Comparison of ENCODE assay signal across 8 cellular contexts in the genomic region with DNA sequence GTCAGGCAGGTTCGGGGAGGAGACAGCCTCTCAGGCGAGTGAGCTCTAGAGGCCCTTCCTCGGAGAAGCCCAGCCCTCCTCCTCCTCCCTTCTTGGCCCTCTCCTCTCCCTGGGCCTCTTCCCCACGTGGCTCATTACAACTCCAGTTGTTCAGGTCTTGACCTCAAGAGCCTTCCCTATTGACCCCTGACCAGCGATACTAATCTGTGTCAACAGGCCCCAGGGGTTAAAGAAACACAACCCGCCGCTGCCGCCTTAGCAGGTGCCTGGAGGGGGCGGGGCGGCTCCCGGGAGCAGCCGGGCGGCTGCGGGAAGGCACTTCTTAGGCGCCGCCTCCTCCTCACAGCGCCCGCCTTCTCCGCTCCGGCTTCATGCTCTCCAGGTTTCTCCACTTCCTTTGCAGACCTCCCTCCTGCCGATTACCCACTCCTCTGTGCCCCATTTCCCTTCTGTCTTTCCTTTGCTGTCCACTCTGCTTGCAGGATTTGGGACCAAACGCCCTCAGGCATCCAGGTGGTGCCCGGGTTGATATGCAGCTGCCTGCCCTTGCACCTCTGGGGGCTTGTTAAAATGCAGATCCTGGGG. TPM values are rescaled to one million over a fixed set of nuclear protein-coding genes. Genes with fewer than 3 reads are reported as not detected.
DNase-seq lines count a peak whose midpoint lies in the region; ATAC-seq and TF ChIP-seq lines count a peak whose summit lies in the region.

No MANE protein-coding gene starts in this region.

- intact Hi-C loops in vagina (cut with DNase I) = no loop called here

- peak overlapping the region; percentile 96 for H3K27ac ChIP-seq in vagina

- no peak overlapping the region for H3K27ac Mint-ChIP-seq in activated CD8-positive, alpha-beta memory T cell treated with anti-CD3 and anti-CD28 coated beads, Interleukin-2, amount 10 ng/mL, durations not matched to agents 7 days and 5 days

- no peak for DNase-seq in activated CD8-positive, alpha-beta memory T cell treated with anti-CD3 and anti-CD28 coated beads, Interleukin-2, amount 10 ng/mL, durations not matched to agents 7 days and 5 days
- DNase-seq in activated CD8-positive, alpha-beta memory T cell treated with anti-CD3 and anti-CD28 coated beads, Interleukin-2, amount 50 U/mL, for 48 hours = no peak
- DNase-seq in NCI-H82 (lab: John Stamatoyannopoulos, UW) (peak; percentile 89), choroid plexus epithelial cell (ENCODE audit: low read depth) (peak; percentile 48), mucosa of gallbladder (ENCODE audit: low spot score) (peak; percentile 68), vagina (ENCODE audit: extremely low spot score in 2 of 2) (no peak)

- H3K4me3 ChIP-seq in choroid plexus epithelial cell (ENCODE audit: low read depth, low read length) (no peak overlapping the region), vagina (peak overlapping the region; percentile 7 to 23)

- no peaks in the 10 kb centered on the region for H3K36me3 ChIP-seq in vagina

- TF ChIP-seq CTCF in choroid plexus epithelial cell (conservative IDR thresholded peaks at IDR 0.05; ENCODE audit: low read depth, low read length) = no peak
- no peak for TF ChIP-seq CTCF in vagina (IDR thresholded peaks at IDR 0.05)

- no peaks in the 10 kb centered on the region for H3K27me3 ChIP-seq in vagina

- H3K27me3 Mint-ChIP-seq in activated CD8-positive, alpha-beta memory T cell treated with anti-CD3 and anti-CD28 coated beads, Interleukin-2, amount 10 ng/mL, durations not matched to agents 7 days and 5 days = peaks cover 38% of the 10 kb centered on the region

- H3K4me3 Mint-ChIP-seq in activated CD8-positive, alpha-beta memory T cell treated with anti-CD3 and anti-CD28 coated beads, Interleukin-2, amount 10 ng/mL, durations not matched to agents 7 days and 5 days = no peak overlapping the region

- H3K4me1 ChIP-seq in vagina = peaks cover 95% of the 10 kb centered on the region

- H3K9me3 ChIP-seq in vagina = no peaks in the 10 kb centered on the region

- CTCF ChIA-PET in activated CD8-positive, alpha-beta memory T cell treated with anti-CD3 and anti-CD28 coated beads, Interleukin-2, amount 10 ng/mL, durations not matched to agents 7 days and 5 days (lab: Charles Lee) = interaction anchor here (0.7 to 2.5 kb wide), 4 partner anchors 8 to 86 kb away, joined by 3 to 10 read pairs (median 6); no protein-coding TSS in a partner anchor

- no peaks in the 10 kb centered on the region for H3K36me3 Mint-ChIP-seq in activated CD8-positive, alpha-beta memory T cell treated with anti-CD3 and anti-CD28 coated beads, Interleukin-2, amount 10 ng/mL, durations not matched to agents 7 days and 5 days

- no peak for TF ChIP-seq POLR2A in vagina (IDR thresholded peaks at IDR 0.05)

- peak; percentile 42 for ATAC-seq in activated CD8-positive, alpha-beta memory T cell treated with anti-CD3 and anti-CD28 coated beads, Interleukin-2, amount 10 ng/mL, durations not matched to agents 7 days and 5 days
- ATAC-seq in GM19467 (IDR thresholded peaks at IDR 0.05; ENCODE audit: unreplicated experiment) (no peak), HG03097 (IDR thresholded peaks at IDR 0.05; ENCODE audit: low FRiP score, unreplicated experiment) (no peak)

- H3K9me3 Mint-ChIP-seq in activated CD8-positive, alpha-beta memory T cell treated with anti-CD3 and anti-CD28 coated beads, Interleukin-2, amount 10 ng/mL, durations not matched to agents 7 days and 5 days (ENCODE audit: low read depth) = no peaks in the 10 kb centered on the region

- H3K4me1 Mint-ChIP-seq in activated CD8-positive, alpha-beta memory T cell treated with anti-CD3 and anti-CD28 coated beads, Interleukin-2, amount 10 ng/mL, durations not matched to agents 7 days and 5 days = peaks cover 2% of the 10 kb centered on the region

RNA-seq across cellular contexts. Expression of gene LYL1, which starts 51.0 kb away (rescaled TPM):
- total RNA-seq in activated CD8-positive, alpha-beta memory T cell treated with anti-CD3 and anti-CD28 coated beads, Interleukin-2, amount 10 ng/mL, durations not matched to agents 7 days and 5 days = under 1 TPM; 0.49 to 0.64 TPM
- total RNA-seq in mucosa of gallbladder (11.7 TPM), vagina (11.5 TPM)

RNA-seq across cellular contexts. Expression of gene NFIX, which starts 56.4 kb away (rescaled TPM):
- under 1 TPM; 0.21 to 0.32 TPM for total RNA-seq in activated CD8-positive, alpha-beta memory T cell treated with anti-CD3 and anti-CD28 coated beads, Interleukin-2, amount 10 ng/mL, durations not matched to agents 7 days and 5 days
- total RNA-seq in mucosa of gallbladder (135 TPM), vagina (81.8 TPM)

Comparison
In these comparisons a context has a peak if more than half of its experiments do, and no peak if none do; other contexts are left out.
1. DNase-seq: peak in NCI-H82 (single experiment), choroid plexus epithelial cell (single experiment) and mucosa of gallbladder (single experiment); none in activated CD8-positive, alpha-beta memory T cell treated with anti-CD3 and anti-CD28 coated beads, Interleukin-2, amount 10 ng/mL, durations not matched to agents 7 days and 5 days (single experiment), activated CD8-positive, alpha-beta memory T cell treated with anti-CD3 and anti-CD28 coated beads, Interleukin-2, amount 50 U/mL, for 48 hours (single experiment) and vagina (0 of 2).
2. RNA of gene NFIX, which starts 56.4 kb away (total RNA-seq): 135 TPM in mucosa of gallbladder (single experiment) and 81.8 TPM in vagina (single experiment); 0.21 to 0.32 TPM in activated CD8-positive, alpha-beta memory T cell treated with anti-CD3 and anti-CD28 coated beads, Interleukin-2, amount 10 ng/mL, durations not matched to agents 7 days and 5 days; every median in the first group is over 10 times any median in the second.